Comparison of ENCODE assay signal across 1 cellular context in genomic region chrX:151184705-151185104, GRCh38.
TF ChIP-seq lines count a peak whose summit lies in the region.

No MANE protein-coding gene starts in this region.

TF ChIP-seq in GM23338, 12 proteins besides CTCF, POLR2A, EP300 and RAD21 (continued from another document):
- no peak for TF ChIP-seq ZNF462 (CRISPR knock-in tag; IDR thresholded peaks at IDR 0.05)
